ENCODE assay signal across 8 cellular contexts in the genomic region with DNA sequence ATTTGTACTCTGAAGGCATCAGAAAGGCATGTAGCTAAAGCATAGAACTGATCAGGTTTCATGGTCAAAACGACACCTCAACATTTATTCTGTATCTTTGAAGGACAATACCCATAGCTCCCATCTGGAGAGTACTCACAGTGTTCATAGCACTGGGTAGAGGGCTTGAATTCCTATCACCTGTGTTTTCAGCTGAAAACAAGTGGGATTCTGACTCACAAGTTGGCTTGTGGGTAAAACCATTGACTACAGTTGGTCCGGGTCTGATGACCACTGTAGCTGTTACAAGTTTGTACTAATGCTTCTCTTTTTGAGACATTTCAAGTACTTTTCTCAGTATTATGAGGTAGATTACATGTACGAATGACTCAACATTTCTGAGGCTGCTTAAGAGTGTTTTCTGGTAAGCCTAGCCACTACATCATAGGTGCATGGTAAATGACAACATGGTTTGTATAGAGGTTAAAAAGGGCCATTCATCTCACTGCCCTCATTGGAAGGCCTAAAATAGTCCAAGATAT.
DNase-seq lines count a peak whose midpoint lies in the region; ATAC-seq and TF ChIP-seq lines count a peak whose summit lies in the region.

No MANE protein-coding gene starts in this region.

- no peak for TF ChIP-seq EP300 in SK-N-SH (IDR thresholded peaks at IDR 0.05; ENCODE audit: borderline replicate concordance in 1 of 2, low read depth in 1 of 2, low read length in 1 of 2)

- no peaks in the 10 kb centered on the region for H3F3A ChIP-seq in SK-N-SH (replicated peaks; ENCODE audit: insufficient read depth)

- H3K9me3 ChIP-seq in CD8-positive, alpha-beta memory T cell (ENCODE audit: low read length) = no peaks in the 10 kb centered on the region
- H3K9me3 ChIP-seq in SJSA1 (replicated peaks) (no peaks in the 10 kb centered on the region), esophagus squamous epithelium (no peaks in the 10 kb centered on the region), SK-N-SH (no peaks in the 10 kb centered on the region)

- WGBS in esophagus squamous epithelium, 2 donors = 64 to 70% methylated on average over 3 of the region's 3 CpGs
- WGBS in SK-N-SH (ENCODE audit: low lambda C conversion rate) = 76% methylated on average over 3 of the region's 3 CpGs

- no peak for TF ChIP-seq POLR2A in esophagus squamous epithelium (IDR thresholded peaks at IDR 0.05)

- no peaks in the 10 kb centered on the region for H3K27me3 ChIP-seq in CD8-positive, alpha-beta memory T cell (ENCODE audit: insufficient read depth, low read length, poor library complexity, severe bottlenecking)
- H3K27me3 ChIP-seq in SJSA1 (replicated peaks) (no peaks in the 10 kb centered on the region), esophagus squamous epithelium (no peaks in the 10 kb centered on the region), SK-N-SH (ENCODE audit: insufficient read depth) (no peaks in the 10 kb centered on the region)

- no peaks in the 10 kb centered on the region for H3K9me3 Mint-ChIP-seq in CD8-positive, alpha-beta memory T cell

- no peak overlapping the region for H3K4me2 ChIP-seq in SK-N-SH

- H2AFZ ChIP-seq in SK-N-SH (ENCODE audit: low read depth) = no peak overlapping the region

- peaks cover 35% of the 10 kb centered on the region for H3K4me1 ChIP-seq in CD8-positive, alpha-beta memory T cell (ENCODE audit: insufficient read depth, low read length)
- peaks cover 38% of the 10 kb centered on the region for H3K4me1 ChIP-seq in SJSA1 (replicated peaks)
- peaks cover 10 to 55% (median 21%) of the 10 kb centered on the region in 3 donors for H3K4me1 ChIP-seq in esophagus squamous epithelium
- no peaks in the 10 kb centered on the region for H3K4me1 ChIP-seq in SK-N-SH (ENCODE audit: control insufficient read depth in 1 of 2, insufficient read depth in 2 of 2, low read depth in 1 of 2, low read length in 1 of 2)

- no peaks in the 10 kb centered on the region for H3K9me2 ChIP-seq in SK-N-SH

- CTCF ChIA-PET in CD8-positive, alpha-beta memory T cell (lab: Charles Lee) = no interaction called here
- CTCF ChIA-PET in SK-N-SH (lab: Yijun Ruan, JAX) = no interaction called here

- no peak for DNase-seq in CD8-positive, alpha-beta memory T cell
- DNase-seq in SJSA1 (ENCODE audit: low read depth in 1 of 2, low spot score in 2 of 2) (peak in 1 of 2 experiments; percentile 65), esophagus squamous epithelium (lab: John Stamatoyannopoulos, UW) (no peak), substantia nigra (lab: John Stamatoyannopoulos, UW) (no peak), SK-N-SH (no peak), RKO (ENCODE audit: low spot score) (no peak)

- H3K27ac Mint-ChIP-seq in CD8-positive, alpha-beta memory T cell = peak overlapping the region in 1 of 8 donors; percentile 30

- peak overlapping the region; percentile 24 for H3K4me3 ChIP-seq in CD8-positive, alpha-beta memory T cell (ENCODE audit: low read length)
- H3K4me3 ChIP-seq in SJSA1 (no peak overlapping the region), esophagus squamous epithelium (no peak overlapping the region), SK-N-SH (ENCODE audit: low read depth in 2 of 2, low read length in 1 of 2) (no peak overlapping the region)

- POLR2A ChIA-PET in CD8-positive, alpha-beta memory T cell (lab: Charles Lee) = no interaction called here
- POLR2A ChIA-PET in SK-N-SH (lab: Yijun Ruan, JAX) = no interaction called here

- peak overlapping the region; percentile 53 for H3K27ac ChIP-seq in CD8-positive, alpha-beta memory T cell (ENCODE audit: low read depth, low read length)
- H3K27ac ChIP-seq in SJSA1 (peak overlapping the region; percentile 39; the same call in 1 of the 2 replicates), esophagus squamous epithelium (peak overlapping the region; percentile 83 to 92 (median 91)), substantia nigra (ENCODE audit: low read depth, low read length, poor library complexity, severe bottlenecking) (peak overlapping the region; percentile 14), SK-N-SH (ENCODE audit: low read depth in 2 of 2, low read length in 1 of 2) (no peak overlapping the region)

- peak; percentile 26 for ATAC-seq in HG02571 (IDR thresholded peaks at IDR 0.05; ENCODE audit: unreplicated experiment)
- no peak for ATAC-seq in GM21528 (IDR thresholded peaks at IDR 0.05; ENCODE audit: low FRiP score, unreplicated experiment)

- H3K79me2 ChIP-seq in SK-N-SH (ENCODE audit: insufficient read depth) = no peaks in the 10 kb centered on the region

- no peaks in the 10 kb centered on the region for H3K36me3 ChIP-seq in CD8-positive, alpha-beta memory T cell (ENCODE audit: insufficient read depth, low read length)
- no peaks in the 10 kb centered on the region for H3K36me3 ChIP-seq in SJSA1
- H3K36me3 ChIP-seq in esophagus squamous epithelium = no peaks in the 10 kb centered on the region
- H3K36me3 ChIP-seq in SK-N-SH (replicated peaks in 1 of 2; ENCODE audit: control insufficient read depth in 1 of 2, insufficient read depth in 2 of 2, low read length in 1 of 2) = no peaks in the 10 kb centered on the region

- no peak for TF ChIP-seq RAD21 in SK-N-SH (IDR thresholded peaks at IDR 0.05; ENCODE audit: low read length)

- H4K20me1 ChIP-seq in SK-N-SH (ENCODE audit: insufficient read depth) = no peaks in the 10 kb centered on the region

- H3K4me3 Mint-ChIP-seq in CD8-positive, alpha-beta memory T cell = no peak overlapping the region

- H3K9ac ChIP-seq in SK-N-SH = no peak overlapping the region

- H3K4me1 Mint-ChIP-seq in CD8-positive, alpha-beta memory T cell = peaks cover 28 to 42% (median 33%) of the 10 kb centered on the region in 3 donors

- peaks cover 0 to 3% (median 0%) of the 10 kb centered on the region in 3 donors for H3K36me3 Mint-ChIP-seq in CD8-positive, alpha-beta memory T cell

- TF ChIP-seq CTCF in esophagus squamous epithelium (IDR thresholded peaks at IDR 0.05) (no peak), SK-N-SH (IDR thresholded peaks at IDR 0.05) (no peak)

- no peaks in the 10 kb centered on the region for H3K27me3 Mint-ChIP-seq in CD8-positive, alpha-beta memory T cell

- intact Hi-C loops in esophagus squamous epithelium (cut with DNase I) = no loop called here

TF ChIP-seq in SK-N-SH, 30 proteins besides CTCF, POLR2A, EP300 and RAD21:
- TF ChIP-seq, protein P1, sequence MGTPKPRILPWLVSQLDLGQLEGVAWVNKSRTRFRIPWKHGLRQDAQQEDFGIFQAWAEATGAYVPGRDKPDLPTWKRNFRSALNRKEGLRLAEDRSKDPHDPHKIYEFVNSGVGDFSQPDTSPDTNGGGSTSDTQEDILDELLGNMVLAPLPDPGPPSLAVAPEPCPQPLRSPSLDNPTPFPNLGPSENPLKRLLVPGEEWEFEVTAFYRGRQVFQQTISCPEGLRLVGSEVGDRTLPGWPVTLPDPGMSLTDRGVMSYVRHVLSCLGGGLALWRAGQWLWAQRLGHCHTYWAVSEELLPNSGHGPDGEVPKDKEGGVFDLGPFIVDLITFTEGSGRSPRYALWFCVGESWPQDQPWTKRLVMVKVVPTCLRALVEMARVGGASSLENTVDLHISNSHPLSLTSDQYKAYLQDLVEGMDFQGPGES (IDR thresholded peaks at IDR 0.05; ENCODE audit: low read depth, low read length) = no peak
- no peak for TF ChIP-seq SIN3A (IDR thresholded peaks at IDR 0.05; ENCODE audit: borderline replicate concordance, low read depth, low read length)
TF ChIP-seq in SK-N-SH: peak in this region for 0.

Comparison
In these comparisons a context has a peak if more than half of its experiments do, and no peak if none do; other contexts are left out.
1. H3K27ac ChIP-seq: peak in CD8-positive, alpha-beta memory T cell (single experiment), SJSA1 (single experiment), esophagus squamous epithelium (4 of 4) and substantia nigra (single experiment); none in SK-N-SH (0 of 2).